In genomic region chr22:49853981-49854791, GRCh38 we compare ENCODE assay signal across 8 cellular contexts. TPM values are rescaled to one million over a fixed set of nuclear protein-coding genes. Genes with fewer than 3 reads are reported as not detected.
DNase-seq lines count a peak whose midpoint lies in the region; ATAC-seq and TF ChIP-seq lines count a peak whose summit lies in the region.

No MANE protein-coding gene starts in this region.

- 0% methylated on average over 29 of the region's 99 CpGs for WGBS in esophagus muscularis mucosa

- TF ChIP-seq CTCF in WI38 (IDR thresholded peaks at IDR 0.05; ENCODE audit: low read depth, low read length) (no peak), esophagus muscularis mucosa (IDR thresholded peaks at IDR 0.05) (no peak), nephron (IDR thresholded peaks at IDR 0.05; ENCODE audit: unreplicated experiment in 3 of 3) (no peak)

- no peak for TF ChIP-seq EP300 in esophagus muscularis mucosa (IDR thresholded peaks at IDR 0.05)

- H3K36me3 Mint-ChIP-seq in nephron (ENCODE audit: low read depth) = peaks cover 8% of the 10 kb centered on the region

- H3K4me1 Mint-ChIP-seq in nephron = peaks cover 29% of the 10 kb centered on the region

- H3K4me1 ChIP-seq in esophagus muscularis mucosa = peaks cover 27 to 42% (median 41%) of the 10 kb centered on the region in 4 donors

- DNase-seq in ELF-1 (ENCODE audit: low read depth, low spot score) = peak; percentile 53
- no peak for DNase-seq in esophagus muscularis mucosa (ENCODE audit: extremely low spot score)
- DNase-seq in NCI-H2196 (lab: John Stamatoyannopoulos, UW; ENCODE audit: unreplicated experiment) = no peak
- DNase-seq in NCI-H1105 treated with DMSO at 0.1 percent for 48 hours (lab: John Stamatoyannopoulos, UW) = no peak

- peak overlapping the region; percentile 95 to 97 (median 96) for H3K4me3 Mint-ChIP-seq in nephron

- H3K36me3 ChIP-seq in esophagus muscularis mucosa = peaks cover 0 to 7% (median 0%) of the 10 kb centered on the region in 4 donors

- H3K27me3 ChIP-seq in esophagus muscularis mucosa = peaks cover 3 to 17% (median 14%) of the 10 kb centered on the region in 4 donors

- peaks cover 41% of the 10 kb centered on the region for H3K27me3 Mint-ChIP-seq in nephron (ENCODE audit: low read depth)

- H3K9me3 ChIP-seq in esophagus muscularis mucosa = no peaks in the 10 kb centered on the region

- peak overlapping the region; percentile 68 to 74 (median 70) for H3K27ac ChIP-seq in esophagus muscularis mucosa (replicated peaks in 1 of 4)

- H3K9me3 Mint-ChIP-seq in nephron = no peaks in the 10 kb centered on the region

- H3K4me3 ChIP-seq in WI38 (ENCODE audit: low read depth, low read length) (peak overlapping the region; percentile 70), esophagus muscularis mucosa (peak overlapping the region; percentile 64 to 84 (median 76))

- intact Hi-C loops in esophagus muscularis mucosa (cut with DNase I) = loop anchor here (2.0 kb wide), 2 partner anchors 27 to 63 kb away; partner anchors contain the start of gene BRD1

- peak overlapping the region; percentile 86 to 96 (median 94) for H3K27ac Mint-ChIP-seq in nephron

- ATAC-seq in GM19395 (IDR thresholded peaks at IDR 0.05; ENCODE audit: unreplicated experiment) = peak; percentile 26
- ATAC-seq in HG03520 (IDR thresholded peaks at IDR 0.05; ENCODE audit: unreplicated experiment) = peak; percentile 5

- TF ChIP-seq POLR2A in esophagus muscularis mucosa (IDR thresholded peaks at IDR 0.05; ENCODE audit: low read depth) = no peak

RNA-seq across cellular contexts. Expression of gene ZBED4, which starts 0.5 kb away (rescaled TPM):
- 10 to 100 TPM in 1 of 4 donors, 1 to 10 TPM in 3; 6.6 to 11.1 (median 9.5) TPM for total RNA-seq in esophagus muscularis mucosa

RNA-seq across cellular contexts. Expression of gene BRD1, which starts 26.5 kb away (rescaled TPM):
- total RNA-seq in esophagus muscularis mucosa = 10 to 100 TPM; 36.5 to 54.1 (median 51.4) TPM
